ENCODE assay signal across 1 cellular context in genomic region chr3:47012342-47013230, GRCh38.
TF ChIP-seq lines count a peak whose summit lies in the region.

No MANE protein-coding gene starts in this region.

TF ChIP-seq in H1, 55 proteins besides CTCF, POLR2A, EP300 and RAD21:
- TF ChIP-seq NANOG (IDR thresholded peaks at IDR 0.05; ENCODE audit: insufficient read depth, low read depth, low read length, poor library complexity, severe bottlenecking), result no peak
- TF ChIP-seq SP2 (IDR thresholded peaks at IDR 0.05; ENCODE audit: low read length), result no peak
- TF ChIP-seq SP1 (IDR thresholded peaks at IDR 0.05; ENCODE audit: low read depth, low read length), result no peak
- no peak for TF ChIP-seq CTBP2 (IDR thresholded peaks at IDR 0.05; ENCODE audit: borderline replicate concordance, insufficient read depth, insufficient read length, low read length)
- TF ChIP-seq FOSL1 (IDR thresholded peaks at IDR 0.05; ENCODE audit: insufficient read depth, low read depth, low read length), result no peak
- no peak for TF ChIP-seq PHF8 (conservative IDR thresholded peaks at IDR 0.05; ENCODE audit: low read depth, low read length)
- TF ChIP-seq KDM5A (IDR thresholded peaks at IDR 0.05; ENCODE audit: low read length), result no peak
- no peak for TF ChIP-seq EZH2 (IDR thresholded peaks at IDR 0.05; ENCODE audit: low read depth, low read length, severe bottlenecking)
- no peak for TF ChIP-seq HDAC6 (IDR thresholded peaks at IDR 0.05; ENCODE audit: low read depth, low read length)
- TF ChIP-seq USF2 (IDR thresholded peaks at IDR 0.05; ENCODE audit: low read length), result no peak
- TF ChIP-seq NRF1 (IDR thresholded peaks at IDR 0.05; ENCODE audit: low read depth, low read length), result no peak
- TF ChIP-seq E2F6 (IDR thresholded peaks at IDR 0.05), result no peak
- TF ChIP-seq CREB1 (IDR thresholded peaks at IDR 0.05), result no peak
- TF ChIP-seq JUND (IDR thresholded peaks at IDR 0.05; ENCODE audit: low read length), result no peak
